Comparison of ENCODE assay signal across 32 cellular contexts in genomic region chr11:55554169-55554568, GRCh38. TPM values are rescaled to one million over a fixed set of nuclear protein-coding genes. Genes with fewer than 3 reads are reported as not detected.
"Had no signal": no experiment of that assay in that cellular context is flagged by ENCODE, and none has a peak within 500 bp of the region (broad histone marks: within the 10 kb centered on the region; RNA-seq: fewer than 3 reads in every experiment).

TSS of gene OR4C15 (plus strand) at chr11:55554469. CDS start at chr11:55554469, 0 bp downstream.

- H3K9me3 ChIP-seq: suprapubic skin, testis, thoracic aorta, thyroid gland, tibial artery, tibial nerve, transverse colon, upper lobe of left lung, upper lobe of right lung, uterus, vagina had no signal

- H3K27me3 ChIP-seq: stomach, suprapubic skin, testis, thyroid gland, tibial artery, tibial nerve, transverse colon, upper lobe of left lung, upper lobe of right lung, uterus, vagina had no signal

- H3K36me3 ChIP-seq: stomach, suprapubic skin, thoracic aorta, thyroid gland, tibial artery, tibial nerve, transverse colon, upper lobe of left lung, upper lobe of right lung, uterus, vagina had no signal

- H3K4me3 Mint-ChIP-seq: stimulated activated effector memory CD8-positive, alpha-beta T cell treated with anti-CD3 and anti-CD28 coated beads, Interleukin-12 subunit alpha, Interleukin-12 subunit beta, amount 100 ng/mL, for 72 hours; stimulated activated memory B cell treated with anti-CD40 and anti-IgM and Interleukin-4, amounts not matched to agents 10 μg/mL and 1 μg/mL and 100 μg/mL, for 72 hours; stimulated activated naive B cell treated with anti-CD40 and anti-IgM and Interleukin-4, amounts not matched to agents 10 μg/mL and 1 μg/mL and 100 μg/mL, for 72 hours; stimulated activated naive CD8-positive, alpha-beta T cell treated with anti-CD3 and anti-CD28 coated beads, Interleukin-15, amount 100 ng/mL, for 72 hours; stimulated activated naive CD8-positive, alpha-beta T cell treated with anti-CD3 and anti-CD28 coated beads, Interleukin-15, Interleukin-2, amounts not matched to agents 100 ng/mL and 50 ng/mL, for 24 hours; type B pancreatic cell had no signal

- H3K27me3 Mint-ChIP-seq: stimulated activated memory B cell treated with anti-CD40 and anti-IgM and Interleukin-4, amounts not matched to agents 10 μg/mL and 1 μg/mL and 100 μg/mL, for 72 hours; stimulated activated naive B cell treated with anti-CD40 and anti-IgM and Interleukin-4, amounts not matched to agents 10 μg/mL and 1 μg/mL and 100 μg/mL, for 72 hours; stimulated activated naive CD8-positive, alpha-beta T cell treated with anti-CD3 and anti-CD28 coated beads, Interleukin-15, amount 100 ng/mL, for 72 hours; stimulated activated naive CD8-positive, alpha-beta T cell treated with anti-CD3 and anti-CD28 coated beads, Interleukin-15, Interleukin-2, amounts not matched to agents 100 ng/mL and 50 ng/mL, for 24 hours; type B pancreatic cell had no signal

- H3K27ac ChIP-seq: stomach, suprapubic skin, testis, thoracic aorta, thyroid gland, tibial artery, tibial nerve, transverse colon, upper lobe of left lung, upper lobe of right lung, uterus, vagina had no signal

- H3K27ac Mint-ChIP-seq: stimulated activated effector memory CD8-positive, alpha-beta T cell treated with anti-CD3 and anti-CD28 coated beads, Interleukin-12 subunit alpha, Interleukin-12 subunit beta, amount 100 ng/mL, for 72 hours; stimulated activated memory B cell treated with anti-CD40 and anti-IgM and Interleukin-4, amounts not matched to agents 10 μg/mL and 1 μg/mL and 100 μg/mL, for 72 hours; stimulated activated naive B cell treated with anti-CD40 and anti-IgM and Interleukin-4, amounts not matched to agents 10 μg/mL and 1 μg/mL and 100 μg/mL, for 72 hours; stimulated activated naive CD8-positive, alpha-beta T cell treated with anti-CD3 and anti-CD28 coated beads, Interleukin-15, amount 100 ng/mL, for 72 hours; stimulated activated naive CD8-positive, alpha-beta T cell treated with anti-CD3 and anti-CD28 coated beads, Interleukin-15, Interleukin-2, amounts not matched to agents 100 ng/mL and 50 ng/mL, for 24 hours; type B pancreatic cell had no signal

- H3K4me1 ChIP-seq: stomach, suprapubic skin, testis, thyroid gland, tibial artery, tibial nerve, transverse colon, upper lobe of left lung, upper lobe of right lung, uterus, vagina had no signal

- H3K9me3 Mint-ChIP-seq: type B pancreatic cell had no signal

- H3K36me3 Mint-ChIP-seq: stimulated activated effector memory CD8-positive, alpha-beta T cell treated with anti-CD3 and anti-CD28 coated beads, Interleukin-12 subunit alpha, Interleukin-12 subunit beta, amount 100 ng/mL, for 72 hours; stimulated activated memory B cell treated with anti-CD40 and anti-IgM and Interleukin-4, amounts not matched to agents 10 μg/mL and 1 μg/mL and 100 μg/mL, for 72 hours; stimulated activated naive B cell treated with anti-CD40 and anti-IgM and Interleukin-4, amounts not matched to agents 10 μg/mL and 1 μg/mL and 100 μg/mL, for 72 hours; type B pancreatic cell had no signal

- H3K4me1 Mint-ChIP-seq: stimulated activated effector memory CD8-positive, alpha-beta T cell treated with anti-CD3 and anti-CD28 coated beads, Interleukin-12 subunit alpha, Interleukin-12 subunit beta, amount 100 ng/mL, for 72 hours; stimulated activated memory B cell treated with anti-CD40 and anti-IgM and Interleukin-4, amounts not matched to agents 10 μg/mL and 1 μg/mL and 100 μg/mL, for 72 hours; stimulated activated naive B cell treated with anti-CD40 and anti-IgM and Interleukin-4, amounts not matched to agents 10 μg/mL and 1 μg/mL and 100 μg/mL, for 72 hours; stimulated activated naive CD8-positive, alpha-beta T cell treated with anti-CD3 and anti-CD28 coated beads, Interleukin-15, amount 100 ng/mL, for 72 hours had no signal

- DNase-seq: stimulated activated CD4-positive, alpha-beta T cell treated with anti-CD3 and anti-CD28 coated beads, Interleukin-2, amount 100 ng/mL, for 48 hours; stimulated activated CD4-positive, alpha-beta T cell treated with anti-CD3 and anti-CD28 coated beads, Interleukin-4, amount 100 ng/mL, for 1 hour; stimulated activated CD4-positive, alpha-beta T cell treated with anti-CD3 and anti-CD28 coated beads, Interleukin-4, amount 100 ng/mL, for 24 hours; stimulated activated CD4-positive, alpha-beta T cell treated with anti-CD3 and anti-CD28 coated beads, Interleukin-4, amount 100 ng/mL, for 4 hours; stimulated activated CD8-positive, alpha-beta memory T cell treated with anti-CD3 and anti-CD28 coated beads, Interleukin-4, amount 100 ng/mL, for 48 hours; stimulated activated naive B cell treated with anti-CD40 and anti-IgM and Interleukin-4, amounts not matched to agents 10 μg/mL and 1 μg/mL and 100 μg/mL, for 72 hours; stimulated activated naive CD4-positive, alpha-beta T cell; stimulated activated naive CD4-positive, alpha-beta T cell treated with Interleukin-2 at 50 U/mL for 16 hours; stimulated activated naive CD8-positive, alpha-beta T cell treated with anti-CD3 and anti-CD28 coated beads, Interleukin-15, amount 100 ng/mL, for 72 hours; stimulated activated naive CD8-positive, alpha-beta T cell treated with anti-CD3 and anti-CD28 coated beads, Interleukin-15, Interleukin-2, amounts not matched to agents 100 U/mL and 50 U/mL, for 24 hours; stomach; substantia nigra; testis; thyroid gland; tibial artery; transverse colon; trophoblast cell; upper lobe of left lung; upper lobe of right lung; uterus had no signal

- H3K4me3 ChIP-seq: stomach, suprapubic skin, testis, thoracic aorta, thyroid gland, tibial artery, tibial nerve, transverse colon, upper lobe of left lung, upper lobe of right lung, uterus, vagina had no signal

RNA-seq across cellular contexts. Expression of gene OR4C15, which starts in this region (rescaled TPM):
- total RNA-seq: stomach, subcutaneous adipose tissue, suprapubic skin, temporal lobe, testis, thoracic aorta, thyroid gland, tibial nerve, transverse colon, upper lobe of left lung, upper lobe of right lung, ureter, urinary bladder, uterus, vagina had no signal
